ENCODE assay signal across 11 cellular contexts in the genomic region with DNA sequence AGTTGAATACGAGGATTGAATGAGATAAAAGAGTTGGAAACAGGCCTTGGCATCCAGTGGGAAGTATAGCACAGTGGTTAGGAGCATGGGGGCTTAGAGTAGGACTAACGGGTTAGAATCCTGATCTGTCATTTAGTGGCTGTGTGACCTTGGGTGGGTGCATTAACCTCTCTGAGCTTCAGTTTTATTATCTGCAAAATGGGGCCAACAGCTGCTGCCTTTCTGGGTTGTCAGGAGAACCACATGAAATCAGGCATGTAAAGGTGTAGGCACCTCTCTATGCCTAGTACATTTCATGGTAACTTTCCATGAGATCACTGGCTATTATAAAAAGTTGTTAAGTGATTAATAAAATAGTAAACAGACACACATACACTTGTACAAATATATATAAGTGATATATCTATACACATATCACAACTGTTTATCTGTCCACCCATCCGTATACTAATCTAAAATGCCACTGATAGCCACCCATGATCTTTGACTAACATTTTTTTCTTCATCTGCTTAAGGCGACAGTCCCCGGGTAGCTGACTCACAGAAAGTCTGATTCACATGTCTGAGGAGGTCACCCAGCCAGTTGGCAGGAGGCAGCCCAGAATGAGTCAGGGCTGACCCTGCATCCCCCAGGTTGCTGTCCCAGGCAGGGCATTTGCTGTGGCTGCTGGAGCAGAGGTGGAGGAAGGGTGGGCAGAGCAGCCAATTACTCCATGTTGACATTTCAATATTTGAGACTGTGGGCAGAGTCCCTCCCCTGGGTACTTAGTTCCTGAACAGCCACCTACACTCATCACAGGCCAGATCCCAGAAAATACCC.
A peak's percentile ranks its signal among the peaks of the same experiment; 100 is the strongest.
DNase-seq lines count a peak whose midpoint lies in the region; ATAC-seq and TF ChIP-seq lines count a peak whose summit lies in the region.
"Had no signal": no experiment of that assay in that cellular context is flagged by ENCODE, and none has a peak within 500 bp of the region (broad histone marks: within the 10 kb centered on the region; RNA-seq: fewer than 3 reads in every experiment).

No MANE protein-coding gene starts in this region.

- no peaks in the 10 kb centered on the region for H3K79me1 ChIP-seq in neuronal stem cell (ENCODE audit: low read depth, low read length)

- no CpG with 5 or more reads among the region's 5 CpGs for WGBS in neuronal stem cell (ENCODE audit: extremely low coverage in 2 of 2, insufficient read length in 2 of 2, insufficient replicate concordance in 1 of 2), 2 donors

- H3K4ac ChIP-seq in neuronal stem cell (ENCODE audit: low read length), result no peak overlapping the region

- no peak overlapping the region for H2AFZ ChIP-seq in neuronal stem cell (ENCODE audit: low read length)
- H2AFZ ChIP-seq: parathyroid adenoma had no signal

- no peak for TF ChIP-seq CTCF in AG10803 (conservative IDR thresholded peaks at IDR 0.05; ENCODE audit: low read length)

- H2BK12ac ChIP-seq in neuronal stem cell (ENCODE audit: low read length), result no peak overlapping the region

- no peak overlapping the region for H3K4me3 ChIP-seq in AG10803 (ENCODE audit: low read length)
- H3K4me3 ChIP-seq in neuronal stem cell (ENCODE audit: low read length in 2 of 2), result no peak overlapping the region

- no peaks in the 10 kb centered on the region for H3K36me3 ChIP-seq in neuronal stem cell (replicated peaks in 1 of 2; ENCODE audit: control insufficient read depth in 2 of 2, insufficient read depth in 2 of 2, low read length in 2 of 2)

- no peak overlapping the region for H2BK15ac ChIP-seq in neuronal stem cell (ENCODE audit: low read length)

- H4K8ac ChIP-seq in neuronal stem cell (ENCODE audit: low read depth, low read length), result no peak overlapping the region

- no peak overlapping the region for H3K23ac ChIP-seq in neuronal stem cell (ENCODE audit: low read depth, low read length, poor library complexity)

- no peak overlapping the region for H3K4me2 ChIP-seq in neuronal stem cell (ENCODE audit: insufficient read depth, low read length, poor library complexity, severe bottlenecking)

- no peak overlapping the region for H3K14ac ChIP-seq in neuronal stem cell (ENCODE audit: low read length)

- no peaks in the 10 kb centered on the region for H3K9me3 ChIP-seq in neuronal stem cell (replicated peaks in 1 of 2; ENCODE audit: control insufficient read depth in 2 of 2, insufficient read depth in 1 of 2, low read depth in 1 of 2, low read length in 2 of 2)

- no peak overlapping the region for H2AK5ac ChIP-seq in neuronal stem cell (ENCODE audit: low read depth, low read length)

- no peak for ATAC-seq in HG03097 (IDR thresholded peaks at IDR 0.05; ENCODE audit: low FRiP score, unreplicated experiment)
- ATAC-seq in GM19455 (IDR thresholded peaks at IDR 0.05; ENCODE audit: unreplicated experiment), result no peak

- H3K9ac ChIP-seq in neuronal stem cell (ENCODE audit: low read depth, low read length, poor library complexity), result no peak overlapping the region
- H3K9ac ChIP-seq: parathyroid adenoma had no signal

- no peaks in the 10 kb centered on the region for H3K4me1 ChIP-seq in neuronal stem cell (ENCODE audit: control insufficient read depth in 2 of 2, insufficient read depth in 1 of 2, low read depth in 1 of 2, low read length in 2 of 2)
- H3K4me1 ChIP-seq: parathyroid adenoma had no signal

- H2BK120ac ChIP-seq in neuronal stem cell (ENCODE audit: low read depth, low read length), result no peak overlapping the region

- no peaks in the 10 kb centered on the region for H3K27me3 ChIP-seq in neuronal stem cell (ENCODE audit: control insufficient read depth in 3 of 3, insufficient read depth in 3 of 3, low read depth in 1 of 3, low read length in 3 of 3)

- H2BK5ac ChIP-seq in neuronal stem cell (ENCODE audit: low read length), result no peak overlapping the region

- H4K91ac ChIP-seq in neuronal stem cell (ENCODE audit: low read depth, low read length, poor library complexity), result no peak overlapping the region

- DNase-seq in AG10803 (ENCODE audit: low read depth) (peak; percentile 55), M059J (ENCODE audit: low read depth) (peak; percentile 97), dermis blood vessel endothelial cell (peak; percentile 87), neuronal stem cell (ENCODE audit: low spot score) (no peak), germinal center (ENCODE audit: low spot score) (no peak)
- DNase-seq in activated CD4-positive, alpha-beta T cell treated with anti-CD3 and anti-CD28 coated beads for 1 hour, result no peak
- DNase-seq: COR-L47, NCI-H226 had no signal

- H3K18ac ChIP-seq in neuronal stem cell (ENCODE audit: low read length), result peak overlapping the region; percentile 65

- H3K27ac ChIP-seq in neuronal stem cell (replicated peaks; ENCODE audit: low read length), result no peak overlapping the region
- H3K27ac ChIP-seq: parathyroid adenoma had no signal

Comparison
In these comparisons a context has a peak if more than half of its experiments do, and no peak if none do; other contexts are left out.
1. DNase-seq: peak in AG10803 (single experiment), M059J (single experiment) and dermis blood vessel endothelial cell (single experiment); none in neuronal stem cell (single experiment), activated CD4-positive, alpha-beta T cell treated with anti-CD3 and anti-CD28 coated beads for 1 hour (single experiment) and germinal center (single experiment).